ENCODE assay signal across 34 cellular contexts in genomic region chr12:130258863-130259262, GRCh38.
"Had no signal": no experiment of that assay in that cellular context is flagged by ENCODE, and none has a peak within 500 bp of the region (broad histone marks: within the 10 kb centered on the region; RNA-seq: fewer than 3 reads in every experiment).

No MANE protein-coding gene starts in this region.

- H3K27ac ChIP-seq: KMS-11 had no signal

- H3K9ac ChIP-seq: KMS-11 had no signal

- DNase-seq: Karpas-422, Kasumi-1, MG63, MM.1S, MV-4-11, NCI-H1048, NCI-H1092, NCI-H1092 treated with DMSO at 0.1 percent for 48 hours, NCI-H1105, NCI-H1105 treated with DMSO at 0.1 percent for 48 hours, NCI-H1417, NCI-H1417 treated with DMSO at 0.1 percent for 48 hours, NCI-H1436, NCI-H1436 treated with DMSO at 0.1 percent for 48 hours, NCI-H146, NCI-H1694, NCI-H1694 treated with DMSO at 0.1 percent for 48 hours, NCI-H187, NCI-H187 treated with DMSO at 0.1 percent for 48 hours, NCI-H1930, NCI-H2029, NCI-H2029 treated with DMSO at 0.1 percent for 48 hours, NCI-H2081, NCI-H2081 treated with DMSO at 0.1 percent for 48 hours, NCI-H2107, NCI-H2171, NCI-H2171 treated with DMSO at 0.1 percent for 48 hours, NCI-H2227 treated with DMSO at 0.1 percent for 48 hours, NCI-H226, NCI-H345, NCI-H446, NCI-H446 treated with DMSO at 0.1 percent for 48 hours, NCI-H510A had no signal

- H3K36me3 ChIP-seq: MG63 had no signal

- H3K27me3 ChIP-seq: MG63 had no signal

- H3K9me3 ChIP-seq: MG63 had no signal

- H3K4me2 ChIP-seq: KMS-11 had no signal

- H3K4me3 ChIP-seq: MG63 had no signal
